8 cellular contexts compared by ENCODE assay signal in genomic region chrX:44675364-44676024, GRCh38.
DNase-seq lines count a peak whose midpoint lies in the region; ATAC-seq and TF ChIP-seq lines count a peak whose summit lies in the region.
"Had no signal": no experiment of that assay in that cellular context is flagged by ENCODE, and none has a peak within 500 bp of the region (broad histone marks: within the 10 kb centered on the region; RNA-seq: fewer than 3 reads in every experiment).

No MANE protein-coding gene starts in this region.

- 58 to 71% methylated on average over 8 of the region's 10 CpGs for WGBS in thyroid gland, 2 donors

- H3K4me1 ChIP-seq in thyroid gland, result no peaks in the 10 kb centered on the region

- no peak for TF ChIP-seq CTCF in thyroid gland (IDR thresholded peaks at IDR 0.05)
- TF ChIP-seq CTCF in endothelial cell (IDR thresholded peaks at IDR 0.05; ENCODE audit: unreplicated experiment), result no peak

- no peaks in the 10 kb centered on the region for H3K27me3 ChIP-seq in thyroid gland

- H3K27ac ChIP-seq in thyroid gland, result no peak overlapping the region

- no peak overlapping the region for H3K4me3 ChIP-seq in thyroid gland (replicated peaks in 1 of 3)

- H3K9me3 Mint-ChIP-seq in stimulated activated naive B cell treated with anti-CD40 and anti-IgM and Interleukin-4, amounts not matched to agents 10 μg/mL and 1 μg/mL and 100 μg/mL, for 72 hours, result no peaks in the 10 kb centered on the region
- no peaks in the 10 kb centered on the region for H3K9me3 Mint-ChIP-seq in endothelial cell (ENCODE audit: unreplicated experiment)
- H3K9me3 Mint-ChIP-seq: dendritic cell treated with granulocyte-macrophage colony-stimulating factor and Interleukin-4, amounts not matched to agents 40 ng/mL and 50 ng/mL, for 4 days had no signal

- no peak overlapping the region for H3K4me3 Mint-ChIP-seq in stimulated activated naive B cell treated with anti-CD40 and anti-IgM and Interleukin-4, amounts not matched to agents 10 μg/mL and 1 μg/mL and 100 μg/mL, for 72 hours
- H3K4me3 Mint-ChIP-seq in endothelial cell (ENCODE audit: unreplicated experiment), result no peak overlapping the region
- H3K4me3 Mint-ChIP-seq: dendritic cell treated with granulocyte-macrophage colony-stimulating factor and Interleukin-4, amounts not matched to agents 40 ng/mL and 50 ng/mL, for 4 days had no signal

- H3K9me3 ChIP-seq in thyroid gland, result no peaks in the 10 kb centered on the region

- no peaks in the 10 kb centered on the region for H3K4me1 Mint-ChIP-seq in stimulated activated naive B cell treated with anti-CD40 and anti-IgM and Interleukin-4, amounts not matched to agents 10 μg/mL and 1 μg/mL and 100 μg/mL, for 72 hours
- no peaks in the 10 kb centered on the region for H3K4me1 Mint-ChIP-seq in endothelial cell (ENCODE audit: unreplicated experiment)

- DNase-seq in HUDEP-2 (lab: John Stamatoyannopoulos, UW; ENCODE audit: unreplicated experiment in 76 of 76) (peak in 49 of 76 experiments; percentile 0 to 57 (median 6)), SHP77 treated with DMSO at 0.1 percent for 48 hours (lab: John Stamatoyannopoulos, UW) (peak; percentile 76), globus pallidus (ENCODE audit: low spot score) (peak; percentile 11), thyroid gland (peak; percentile 5 to 13), endothelial cell (ENCODE audit: low spot score) (no peak)
- no peak for DNase-seq in stimulated activated naive B cell treated with anti-CD40 and anti-IgM and Interleukin-4, amounts not matched to agents 10 μg/mL and 1 μg/mL and 100 μg/mL, for 72 hours

- no peaks in the 10 kb centered on the region for H3K36me3 ChIP-seq in thyroid gland

- no peaks in the 10 kb centered on the region for H3K36me3 Mint-ChIP-seq in stimulated activated naive B cell treated with anti-CD40 and anti-IgM and Interleukin-4, amounts not matched to agents 10 μg/mL and 1 μg/mL and 100 μg/mL, for 72 hours
- H3K36me3 Mint-ChIP-seq in endothelial cell (ENCODE audit: low read depth, unreplicated experiment), result no peaks in the 10 kb centered on the region

- no peak for TF ChIP-seq POLR2A in thyroid gland (IDR thresholded peaks at IDR 0.05)

- H3K27ac Mint-ChIP-seq in stimulated activated naive B cell treated with anti-CD40 and anti-IgM and Interleukin-4, amounts not matched to agents 10 μg/mL and 1 μg/mL and 100 μg/mL, for 72 hours, result no peak overlapping the region
- H3K27ac Mint-ChIP-seq in endothelial cell (ENCODE audit: unreplicated experiment), result no peak overlapping the region
- H3K27ac Mint-ChIP-seq: dendritic cell treated with granulocyte-macrophage colony-stimulating factor and Interleukin-4, amounts not matched to agents 40 ng/mL and 50 ng/mL, for 4 days had no signal

- peaks cover 0 to 7% of the 10 kb centered on the region in 2 donors for H3K27me3 Mint-ChIP-seq in stimulated activated naive B cell treated with anti-CD40 and anti-IgM and Interleukin-4, amounts not matched to agents 10 μg/mL and 1 μg/mL and 100 μg/mL, for 72 hours
- H3K27me3 Mint-ChIP-seq in endothelial cell (ENCODE audit: unreplicated experiment), result no peaks in the 10 kb centered on the region
- H3K27me3 Mint-ChIP-seq: dendritic cell treated with granulocyte-macrophage colony-stimulating factor and Interleukin-4, amounts not matched to agents 40 ng/mL and 50 ng/mL, for 4 days had no signal

- intact Hi-C loops in thyroid gland (cut with DNase I), result no loop called here

- ATAC-seq in stimulated activated naive B cell treated with anti-CD40 and anti-IgM and Interleukin-4, amounts not matched to agents 10 μg/mL and 1 μg/mL and 100 μg/mL, for 72 hours (replicated peaks), result no peak
- ATAC-seq in GM21737 (IDR thresholded peaks at IDR 0.05; ENCODE audit: unreplicated experiment), result no peak

Comparison
In these comparisons a context has a peak if more than half of its experiments do, and no peak if none do; other contexts are left out.
1. DNase-seq: peak in HUDEP-2 (49 of 76), SHP77 treated with DMSO at 0.1 percent for 48 hours (single experiment), globus pallidus (single experiment) and thyroid gland (2 of 2); none in stimulated activated naive B cell treated with anti-CD40 and anti-IgM and Interleukin-4, amounts not matched to agents 10 μg/mL and 1 μg/mL and 100 μg/mL, for 72 hours (single experiment) and endothelial cell (single experiment).